ENCODE assay signal across 11 cellular contexts in the genomic region with DNA sequence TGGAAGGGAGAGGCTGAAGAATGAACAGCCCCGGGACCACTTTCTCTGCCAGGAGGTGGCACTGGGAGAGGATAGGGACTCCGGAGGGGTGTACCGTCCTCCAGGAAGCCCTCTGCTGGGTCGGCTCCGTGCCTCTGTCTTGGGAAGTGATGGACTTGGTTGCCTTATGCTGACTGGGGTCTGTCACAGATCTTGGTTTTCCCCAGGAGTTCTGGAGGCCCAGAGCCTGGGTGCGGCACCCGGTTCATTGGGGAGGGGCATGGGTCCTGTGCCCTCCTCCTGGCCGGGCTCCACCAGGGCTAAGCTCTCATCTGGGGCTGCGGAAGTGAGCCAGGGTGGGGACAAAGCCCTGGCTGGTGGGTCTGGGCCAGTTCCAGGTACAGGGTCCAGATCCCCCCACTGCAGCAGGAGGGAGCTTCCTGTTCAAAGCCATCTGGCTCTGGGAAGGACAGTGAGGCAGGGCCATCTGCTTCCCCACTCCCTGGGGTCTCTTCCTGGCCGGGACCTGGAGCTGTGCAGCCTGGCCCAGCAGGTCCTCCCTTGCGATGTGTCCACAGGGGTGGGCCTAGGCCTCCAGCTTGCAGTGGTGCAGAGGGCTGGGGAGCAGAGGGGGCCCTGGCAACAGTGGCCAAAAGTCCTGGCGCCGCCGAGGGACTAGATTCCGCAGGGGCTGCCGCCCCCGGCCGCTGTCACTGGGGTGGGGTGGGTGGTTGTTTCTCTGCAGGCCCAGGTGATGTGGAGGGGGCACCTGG. TPM values are rescaled to one million over a fixed set of nuclear protein-coding genes. Genes with fewer than 3 reads are reported as not detected.
DNase-seq lines count a peak whose midpoint lies in the region; ATAC-seq, FAIRE-seq and TF ChIP-seq lines count a peak whose summit lies in the region.
"Had no signal": no experiment of that assay in that cellular context is flagged by ENCODE, and none has a peak within 500 bp of the region (broad histone marks: within the 10 kb centered on the region; RNA-seq: fewer than 3 reads in every experiment).

No MANE protein-coding gene starts in this region.

- no peak overlapping the region for H3K27ac ChIP-seq in GM23338 (ENCODE audit: low read depth)
- peak overlapping the region; percentile 85; the same call in 1 of the 3 replicates for H3K27ac ChIP-seq in K562 (ENCODE audit: extremely low read depth, low read depth, low read length)

- H4K20me1 ChIP-seq in GM23338 (replicated peaks; ENCODE audit: insufficient read depth) (peaks cover 16% of the 10 kb centered on the region; the same call in 1 of the 2 replicates), K562 (replicated peaks; ENCODE audit: control insufficient read depth, insufficient read depth, low read length) (no peaks in the 10 kb centered on the region; the same call in 1 of the 2 replicates)

- H3K4me1 ChIP-seq in GM23338 (ENCODE audit: insufficient read depth) = peaks cover 5% of the 10 kb centered on the region; the same call in 1 of the 2 replicates
- H3K4me1 ChIP-seq in K562 (replicated peaks in 1 of 2; ENCODE audit: control insufficient read depth in 2 of 2, insufficient read depth in 2 of 2, low read length in 2 of 2) = peaks cover 19 to 48% of the 10 kb centered on the region in 2 experiments

- H3K9me1 ChIP-seq in K562 (ENCODE audit: control insufficient read depth, insufficient read depth, low read length) = peaks cover 4% of the 10 kb centered on the region

- WGBS in K562 (ENCODE audit: insufficient coverage, low coverage, missing lambda C conversion rate) = 90% methylated on average over 15 of the region's 18 CpGs

- peak overlapping the region; percentile 28; the same call in 1 of the 2 replicates for H2AFZ ChIP-seq in GM23338
- peak overlapping the region; percentile 98 for H2AFZ ChIP-seq in K562 (ENCODE audit: low read depth, low read length)

- no peaks in the 10 kb centered on the region for H3K9me2 ChIP-seq in GM23338 (ENCODE audit: insufficient read depth)

- no peak for ATAC-seq in GM23338
- no peak for ATAC-seq in K562
- no peak for ATAC-seq in stimulated activated effector memory CD8-positive, alpha-beta T cell treated with anti-CD3 and anti-CD28 coated beads, Interleukin-12 subunit alpha, Interleukin-12 subunit beta, amount 100 ng/mL, for 72 hours
- ATAC-seq in HG03039 (IDR thresholded peaks at IDR 0.05; ENCODE audit: unreplicated experiment) = no peak

- H3K27me3 ChIP-seq in GM23338 (ENCODE audit: insufficient read depth) (no peaks in the 10 kb centered on the region), K562 (ENCODE audit: control insufficient read depth in 2 of 2, insufficient read depth in 2 of 2, low read length in 2 of 2) (no peaks in the 10 kb centered on the region)
- H3K27me3 ChIP-seq: Peyer's patch had no signal

- peak overlapping the region; percentile 79 to 91; a peak in 3 of 4 replicates for H3K9ac ChIP-seq in K562 (ENCODE audit: insufficient read depth in 1 of 2, low read depth in 2 of 2, low read length in 2 of 2)

- H3K9me3 Mint-ChIP-seq in GM23338 = no peaks in the 10 kb centered on the region
- H3K9me3 Mint-ChIP-seq in stimulated activated effector memory CD8-positive, alpha-beta T cell treated with anti-CD3 and anti-CD28 coated beads, Interleukin-12 subunit alpha, Interleukin-12 subunit beta, amount 100 ng/mL, for 72 hours = no peaks in the 10 kb centered on the region
- H3K9me3 Mint-ChIP-seq: CD14-positive monocyte had no signal

- intact Hi-C loops in K562 (cut with micrococcal nuclease) = no loop called here

- H3K36me3 Mint-ChIP-seq in GM23338 (ENCODE audit: low read depth) = peaks cover 12% of the 10 kb centered on the region
- H3K36me3 Mint-ChIP-seq in stimulated activated effector memory CD8-positive, alpha-beta T cell treated with anti-CD3 and anti-CD28 coated beads, Interleukin-12 subunit alpha, Interleukin-12 subunit beta, amount 100 ng/mL, for 72 hours = peaks cover 20% of the 10 kb centered on the region

- CTCF ChIA-PET in K562 (lab: Yijun Ruan, JAX; ENCODE audit: low intra/inter-chr PET ratio) = interaction anchor here (0.6 kb wide), 1 partner anchor 226 kb away, joined by 3 read pairs; no protein-coding TSS in a partner anchor

- DNase-seq in GM23338 (ENCODE audit: low spot score) (no peak), K562 (ENCODE audit: extremely low read depth in 1 of 4, low spot score in 3 of 4) (no peak), iPS-NIHi11 (ENCODE audit: low spot score) (peak; percentile 4), NCI-H1092 treated with DMSO at 0.1 percent for 48 hours (lab: John Stamatoyannopoulos, UW) (no peak), activated gamma-delta T cell (lab: John Stamatoyannopoulos, UW) (no peak)
- DNase-seq in stimulated activated effector memory CD8-positive, alpha-beta T cell treated with anti-CD3 and anti-CD28 coated beads, Interleukin-12 subunit alpha, Interleukin-12 subunit beta, amount 100 ng/mL, for 72 hours (ENCODE audit: low spot score in 2 of 2) = no peak
- no peak for DNase-seq in stimulated activated CD4-positive, alpha-beta T cell treated with anti-CD3 and anti-CD28 coated beads, Interleukin-2, amount 100 ng/mL, for 48 hours
- DNase-seq: NCI-H2029 treated with DMSO at 0.1 percent for 48 hours had no signal

- no peak for TF ChIP-seq POLR2A in K562 (conservative IDR thresholded peaks at IDR 0.05)

- TF ChIP-seq RAD21 in K562 (CRISPR knock-in tag; conservative IDR thresholded peaks at IDR 0.05 in 1 of 2, IDR thresholded peaks at IDR 0.05 in 1 of 2) = no peak

- H3K4me1 Mint-ChIP-seq in GM23338 = peaks cover 8% of the 10 kb centered on the region
- H3K4me1 Mint-ChIP-seq in stimulated activated effector memory CD8-positive, alpha-beta T cell treated with anti-CD3 and anti-CD28 coated beads, Interleukin-12 subunit alpha, Interleukin-12 subunit beta, amount 100 ng/mL, for 72 hours = peaks cover 26% of the 10 kb centered on the region

- H3K4me2 ChIP-seq in GM23338 (no peak overlapping the region), K562 (ENCODE audit: insufficient read depth, low read length) (peak overlapping the region; percentile 76)

- TF ChIP-seq CTCF in GM23338 (conservative IDR thresholded peaks at IDR 0.05; ENCODE audit: low read depth in 2 of 2) (no peak), K562 (IDR thresholded peaks at IDR 0.05 in 2 of 3, conservative IDR thresholded peaks at IDR 0.05 in 1 of 3; ENCODE audit: insufficient read depth in 2 of 3, low read depth in 1 of 3, low read length in 3 of 3) (no peak)

- H3K9me3 ChIP-seq in K562 (replicated peaks; ENCODE audit: control insufficient read depth, insufficient read depth, low read depth, low read length) = no peaks in the 10 kb centered on the region
- H3K9me3 ChIP-seq: Peyer's patch had no signal

- no peak for TF ChIP-seq EP300 in K562 (IDR thresholded peaks at IDR 0.05; ENCODE audit: low read length)

- H3K27ac Mint-ChIP-seq in GM23338 = no peak overlapping the region
- H3K27ac Mint-ChIP-seq in stimulated activated effector memory CD8-positive, alpha-beta T cell treated with anti-CD3 and anti-CD28 coated beads, Interleukin-12 subunit alpha, Interleukin-12 subunit beta, amount 100 ng/mL, for 72 hours = no peak overlapping the region

- H3K79me2 ChIP-seq in GM23338 (replicated peaks; ENCODE audit: insufficient read depth) (peaks cover 33% of the 10 kb centered on the region), K562 (ENCODE audit: control insufficient read depth, insufficient read depth, low read length) (peaks cover 27% of the 10 kb centered on the region)

- H3F3A ChIP-seq in GM23338 (replicated peaks; ENCODE audit: low read depth) = no peaks in the 10 kb centered on the region

- FAIRE-seq in K562 (lab: Jason Lieb, UNC) = no peak

- in situ Hi-C loops in K562 (cut with MboI) = no loop called here

- H3K36me3 ChIP-seq in GM23338 (ENCODE audit: insufficient read depth) = no peaks in the 10 kb centered on the region
- H3K36me3 ChIP-seq in K562 (ENCODE audit: control insufficient read depth, insufficient read depth, low read length) = peaks cover 17% of the 10 kb centered on the region; the same call in 1 of the 3 replicates
- H3K36me3 ChIP-seq: Peyer's patch had no signal

- H3K27me3 Mint-ChIP-seq in GM23338 (ENCODE audit: insufficient read depth, low read depth, poor library complexity) = peaks cover 6% of the 10 kb centered on the region

- no TSS peak for BruUV-seq in K562 (replicated peaks; lab: Mats Ljungman, UMichigan)

- H3K4me3 ChIP-seq in GM23338 (peak overlapping the region; percentile 38; the same call in 1 of the 2 replicates), K562 (peak overlapping the region; percentile 89; the same call in 1 of the 2 replicates)

- POLR2A ChIA-PET in K562 (lab: Yijun Ruan, JAX) = interaction anchor here (0.5 to 0.8 kb wide), 4 partner anchors 13 to 688 kb away, joined by 3 to 4 read pairs (median 3); no protein-coding TSS in a partner anchor

- no peak overlapping the region for H3K4me3 Mint-ChIP-seq in GM23338
- H3K4me3 Mint-ChIP-seq in stimulated activated effector memory CD8-positive, alpha-beta T cell treated with anti-CD3 and anti-CD28 coated beads, Interleukin-12 subunit alpha, Interleukin-12 subunit beta, amount 100 ng/mL, for 72 hours = peak overlapping the region; percentile 13
- H3K4me3 Mint-ChIP-seq: CD14-positive monocyte had no signal

RNA-seq across cellular contexts. Expression of a gene that starts 1.1 kb away (rescaled TPM):
- total RNA-seq in GM23338 (2014; rRNA removed; shearing (Covaris generic)) = 36.4 and 47.5 TPM in 2 replicates
- polyA plus RNA-seq in GM23338 (2016; fragmentation: Nextera tagmentation; extraction: Ambion mirVana) = 23.7 and 28.4 TPM in 2 replicates
- total RNA-seq in K562 (2011; cell fraction: chromatin; rRNA removed; ENCODE audit: low replicate concordance) = 125 and 255 TPM in 2 replicates
- total RNA-seq in K562 (2011; cell fraction: nucleolus; rRNA removed) = 84.6 and 90.9 TPM in 2 replicates
- total RNA-seq in K562 (2011; cell fraction: nucleoplasm; rRNA removed) = 84.5 and 112 TPM in 2 replicates
- 8.1 and 11.0 TPM in 2 replicates for total RNA-seq in K562 (2014; rRNA removed)
- 11.9 and 16.2 TPM in 2 replicates for total RNA-seq in K562 (2014; rRNA removed; fragmentation: Illumina TruSeq; extraction: Trizol)
- 19.8 and 22.8 TPM in 2 replicates for total RNA-seq in K562 (2015; rRNA removed; fragmentation: Illumina TruSeq; extraction: Trizol)
- total RNA-seq in K562 (2021) = 26.2 and 33.3 TPM in 2 replicates
- 27.7 and 30.6 TPM in 2 replicates for polyA plus RNA-seq in K562 (2011; rRNA removed)
- polyA plus RNA-seq in K562 (2011; cell fraction: cytosol; rRNA removed) = 20.2 and 29.9 TPM in 2 replicates
- 82.5 and 86.1 TPM in 2 replicates for polyA plus RNA-seq in K562 (2011; cell fraction: nucleus; rRNA removed)
- 31.2 and 48.0 TPM in 2 replicates for polyA plus RNA-seq in K562 (2012)
- 29.5 and 41.7 TPM in 2 replicates for polyA plus RNA-seq in K562 (2014; fragmentation: Illumina TruSeq; extraction: Trizol)
- polyA plus RNA-seq in K562 (2014; fragmentation: Nextera tagmentation; extraction: Ambion mirVana) = 1 to 10 TPM in 1 of 2 experiments, under 1 TPM in 1; 0.69 to 1.3 TPM
- 15.2 and 16.7 TPM in 2 replicates for polyA plus RNA-seq in K562 (2014; rRNA removed)
- polyA minus RNA-seq in K562 (2011; rRNA and poly(A)+ RNA removed) = 21.8 and 29.8 TPM in 2 replicates
- polyA minus RNA-seq in K562 (2011; cell fraction: cytosol; rRNA and poly(A)+ RNA removed) = 76.6 and 78.5 TPM in 2 replicates
- 26.1 and 39.5 TPM in 2 replicates for polyA minus RNA-seq in K562 (2011; cell fraction: nucleus; rRNA and poly(A)+ RNA removed)

RNA-seq across cellular contexts. Expression of a gene that starts 14.0 kb away (rescaled TPM):
- total RNA-seq in GM23338 (2014; rRNA removed; shearing (Covaris generic)) = 51.2 and 67.3 TPM in 2 replicates
- 54.1 and 55.4 TPM in 2 replicates for polyA plus RNA-seq in GM23338 (2016; fragmentation: Nextera tagmentation; extraction: Ambion mirVana)
- 131 and 294 TPM in 2 replicates for total RNA-seq in K562 (2011; cell fraction: chromatin; rRNA removed; ENCODE audit: low replicate concordance)
- 219 and 240 TPM in 2 replicates for total RNA-seq in K562 (2011; cell fraction: nucleolus; rRNA removed)
- 152 and 195 TPM in 2 replicates for total RNA-seq in K562 (2011; cell fraction: nucleoplasm; rRNA removed)
- 39.8 and 54.6 TPM in 2 replicates for total RNA-seq in K562 (2014; rRNA removed)
- total RNA-seq in K562 (2014; rRNA removed; fragmentation: Illumina TruSeq; extraction: Trizol) = 14.2 and 22.4 TPM in 2 replicates
- total RNA-seq in K562 (2015; rRNA removed; fragmentation: Illumina TruSeq; extraction: Trizol) = 35.6 and 35.8 TPM in 2 replicates
- total RNA-seq in K562 (2021) = 108 and 114 TPM in 2 replicates
- polyA plus RNA-seq in K562 (2011; rRNA removed) = 46.0 and 56.3 TPM in 2 replicates
- polyA plus RNA-seq in K562 (2011; cell fraction: cytosol; rRNA removed) = 80.3 and 118 TPM in 2 replicates
- 57.2 and 75.5 TPM in 2 replicates for polyA plus RNA-seq in K562 (2011; cell fraction: nucleus; rRNA removed)
- polyA plus RNA-seq in K562 (2012) = 82.8 and 102 TPM in 2 replicates
- 67.7 and 81.6 TPM in 2 replicates for polyA plus RNA-seq in K562 (2014; fragmentation: Illumina TruSeq; extraction: Trizol)
- polyA plus RNA-seq in K562 (2014; fragmentation: Nextera tagmentation; extraction: Ambion mirVana) = 10 to 100 TPM; 15.1 to 29.6 TPM
- 57.8 and 70.5 TPM in 2 replicates for polyA plus RNA-seq in K562 (2014; rRNA removed)
- polyA minus RNA-seq in K562 (2011; rRNA and poly(A)+ RNA removed) = 48.8 and 59.6 TPM in 2 replicates
- 54.2 and 58.6 TPM in 2 replicates for polyA minus RNA-seq in K562 (2011; cell fraction: cytosol; rRNA and poly(A)+ RNA removed)
- polyA minus RNA-seq in K562 (2011; cell fraction: nucleus; rRNA and poly(A)+ RNA removed) = 29.0 and 29.1 TPM in 2 replicates
